35 cellular contexts compared by ENCODE assay signal in genomic region chr12:57688931-57689330, GRCh38. TPM values are rescaled to one million over a fixed set of nuclear protein-coding genes. Genes with fewer than 3 reads are reported as not detected.
"Had no signal": no experiment of that assay in that cellular context is flagged by ENCODE, and none has a peak within 500 bp of the region (broad histone marks: within the 10 kb centered on the region; RNA-seq: fewer than 3 reads in every experiment).

No MANE protein-coding gene starts in this region.

- H3K36me3 ChIP-seq: MG63 had no signal

- DNase-seq: Kasumi-1, MG63, MM.1S, MV-4-11, NCI-H1048, NCI-H1092, NCI-H1092 treated with DMSO at 0.1 percent for 48 hours, NCI-H1105, NCI-H1105 treated with DMSO at 0.1 percent for 48 hours, NCI-H1417, NCI-H1417 treated with DMSO at 0.1 percent for 48 hours, NCI-H1436, NCI-H1436 treated with DMSO at 0.1 percent for 48 hours, NCI-H146, NCI-H1694, NCI-H1694 treated with DMSO at 0.1 percent for 48 hours, NCI-H187, NCI-H187 treated with DMSO at 0.1 percent for 48 hours, NCI-H1930, NCI-H2029, NCI-H2029 treated with DMSO at 0.1 percent for 48 hours, NCI-H2081, NCI-H2081 treated with DMSO at 0.1 percent for 48 hours, NCI-H2107, NCI-H2171, NCI-H2171 treated with DMSO at 0.1 percent for 48 hours, NCI-H2227 treated with DMSO at 0.1 percent for 48 hours, NCI-H226, NCI-H345, NCI-H446, NCI-H446 treated with DMSO at 0.1 percent for 48 hours, NCI-H510A, NCI-H510A treated with DMSO at 0.1 percent for 48 hours, NCI-H524 had no signal

- H3K4me3 ChIP-seq: MG63 had no signal

RNA-seq across cellular contexts. Expression of gene AGAP2, which starts 49.6 kb away (rescaled TPM):
- total RNA-seq: NCI-H460 had no signal
